16 cellular contexts compared by ENCODE assay signal in the genomic region with DNA sequence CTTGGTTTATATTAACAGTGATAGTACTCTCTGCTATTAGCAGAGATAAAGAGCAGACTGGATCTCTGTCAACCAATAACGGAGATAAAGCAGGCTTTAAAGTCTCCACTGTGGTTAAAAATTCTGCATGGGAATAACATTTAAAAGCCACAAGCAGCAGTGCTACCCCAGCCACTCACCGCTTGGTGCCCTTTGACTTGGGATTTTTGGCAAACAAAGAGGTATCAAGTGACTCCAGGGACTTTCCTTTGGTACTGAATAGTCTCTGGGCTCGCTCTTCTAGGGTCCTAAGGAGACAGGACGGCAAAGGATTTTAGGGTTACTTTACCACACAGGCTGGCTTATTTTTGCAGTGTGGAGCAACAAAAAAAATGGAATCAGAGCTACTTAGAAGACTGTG. TPM values are rescaled to one million over a fixed set of nuclear protein-coding genes. Genes with fewer than 3 reads are reported as not detected.
DNase-seq lines count a peak whose midpoint lies in the region; ATAC-seq lines count a peak whose summit lies in the region.
"Had no signal": no experiment of that assay in that cellular context is flagged by ENCODE, and none has a peak within 500 bp of the region (broad histone marks: within the 10 kb centered on the region; RNA-seq: fewer than 3 reads in every experiment).

No MANE protein-coding gene starts in this region.

- H3K27me3 ChIP-seq in BLaER1, result no peaks in the 10 kb centered on the region
- H3K27me3 ChIP-seq: BLaER1 treated with 17β-estradiol and CSF1 and Interleukin-3, amounts not matched to agents 10 nM and 100 nM had no signal

- peaks cover 19 to 48% of the 10 kb centered on the region in 2 donors for H3K36me3 Mint-ChIP-seq in activated T-cell treated with anti-CD3 and anti-CD28 coated beads, Interleukin-2, amount 50 U/mL, for 72 hours (ENCODE audit: insufficient read depth in 2 of 2)
- peaks cover 86% of the 10 kb centered on the region for H3K36me3 Mint-ChIP-seq in stimulated activated naive CD8-positive, alpha-beta T cell treated with anti-CD3 and anti-CD28 coated beads, Interleukin-15, Interleukin-2, amounts not matched to agents 100 ng/mL and 50 ng/mL, for 24 hours (ENCODE audit: low read depth)

- no peak overlapping the region for H3K9ac ChIP-seq in BLaER1
- H3K9ac ChIP-seq: GM23248 had no signal

- peaks cover 100% of the 10 kb centered on the region for H3K36me3 ChIP-seq in BLaER1

- no peaks in the 10 kb centered on the region for H3K4me1 Mint-ChIP-seq in activated T-cell treated with anti-CD3 and anti-CD28 coated beads, Interleukin-2, amount 50 U/mL, for 72 hours (ENCODE audit: low read depth)
- H3K4me1 Mint-ChIP-seq in stimulated activated naive CD8-positive, alpha-beta T cell treated with anti-CD3 and anti-CD28 coated beads, Interleukin-15, Interleukin-2, amounts not matched to agents 100 ng/mL and 50 ng/mL, for 24 hours (ENCODE audit: low read depth), result no peaks in the 10 kb centered on the region

- no peak overlapping the region for H3K4me3 Mint-ChIP-seq in activated T-cell treated with anti-CD3 and anti-CD28 coated beads, Interleukin-2, amount 50 U/mL, for 72 hours
- no peak overlapping the region for H3K4me3 Mint-ChIP-seq in stimulated activated naive CD8-positive, alpha-beta T cell treated with anti-CD3 and anti-CD28 coated beads, Interleukin-15, Interleukin-2, amounts not matched to agents 100 ng/mL and 50 ng/mL, for 24 hours
- H3K4me3 Mint-ChIP-seq: CD8-positive, alpha-beta T cell had no signal

- H3K4me3 ChIP-seq in BLaER1, result no peak overlapping the region
- H3K4me3 ChIP-seq: BLaER1 treated with 17β-estradiol and CSF1 and Interleukin-3, amounts not matched to agents 10 nM and 100 nM; GM23248; HAP-1 had no signal

- H3K4me1 ChIP-seq in BLaER1, result peaks cover 13% of the 10 kb centered on the region; the same call in 1 of the 2 replicates
- H3K4me1 ChIP-seq: HAP-1 had no signal

- no peak for ATAC-seq in activated T-cell treated with anti-CD3 and anti-CD28 coated beads, Interleukin-2, amount 50 U/mL, for 72 hours (replicated peaks in 1 of 2)
- no peak for ATAC-seq in GM18502 (IDR thresholded peaks at IDR 0.05; ENCODE audit: poor library complexity, unreplicated experiment)
- ATAC-seq: CD8-positive, alpha-beta T cell; HepG2 had no signal

- H3K9me3 Mint-ChIP-seq in activated T-cell treated with anti-CD3 and anti-CD28 coated beads, Interleukin-2, amount 50 U/mL, for 72 hours, result no peaks in the 10 kb centered on the region
- no peaks in the 10 kb centered on the region for H3K9me3 Mint-ChIP-seq in stimulated activated naive CD8-positive, alpha-beta T cell treated with anti-CD3 and anti-CD28 coated beads, Interleukin-15, Interleukin-2, amounts not matched to agents 100 ng/mL and 50 ng/mL, for 24 hours
- H3K9me3 Mint-ChIP-seq: CD8-positive, alpha-beta T cell had no signal

- no peaks in the 10 kb centered on the region for H3K9me3 ChIP-seq in BLaER1
- H3K9me3 ChIP-seq: HAP-1 had no signal

- no peak for DNase-seq in activated T-cell treated with anti-CD3 and anti-CD28 coated beads, Interleukin-2, amount 50 U/mL, for 72 hours
- no peak for DNase-seq in activated T-cell treated with anti-CD3 and anti-CD28 coated beads, Interleukin-2, amount 50 U/mL, for 1 hour
- DNase-seq in myocyte (ENCODE audit: low read depth), result peak; percentile 28
- no peak for DNase-seq in NCI-H446 (lab: John Stamatoyannopoulos, UW)
- DNase-seq: 8988T; Calu3; CD8-positive, alpha-beta T cell; DMS79 treated with DMSO at 0.1 percent for 48 hours; GF-D8; GM23248 had no signal

- H3K27me3 Mint-ChIP-seq in activated T-cell treated with anti-CD3 and anti-CD28 coated beads, Interleukin-2, amount 50 U/mL, for 72 hours (ENCODE audit: low read depth), result no peaks in the 10 kb centered on the region
- H3K27me3 Mint-ChIP-seq in stimulated activated naive CD8-positive, alpha-beta T cell treated with anti-CD3 and anti-CD28 coated beads, Interleukin-15, Interleukin-2, amounts not matched to agents 100 ng/mL and 50 ng/mL, for 24 hours, result no peaks in the 10 kb centered on the region

- peak overlapping the region; percentile 59 for H3K27ac Mint-ChIP-seq in activated T-cell treated with anti-CD3 and anti-CD28 coated beads, Interleukin-2, amount 50 U/mL, for 72 hours
- peak overlapping the region; percentile 42 for H3K27ac Mint-ChIP-seq in stimulated activated naive CD8-positive, alpha-beta T cell treated with anti-CD3 and anti-CD28 coated beads, Interleukin-15, Interleukin-2, amounts not matched to agents 100 ng/mL and 50 ng/mL, for 24 hours
- H3K27ac Mint-ChIP-seq: CD8-positive, alpha-beta T cell had no signal

- H3K4me2 ChIP-seq in BLaER1, result peak overlapping the region; percentile 17; the same call in 1 of the 2 replicates

- H3K27ac ChIP-seq in BLaER1, result no peak overlapping the region
- H3K27ac ChIP-seq: GM23248 had no signal

- H4K20me1 ChIP-seq in BLaER1, result peaks cover 27% of the 10 kb centered on the region

RNA-seq across cellular contexts. Expression of a gene that starts 11.3 kb away (rescaled TPM):
- 10 to 100 TPM; 67.9 to 81.4 TPM for total RNA-seq in activated T-cell treated with anti-CD3 and anti-CD28 coated beads, Interleukin-2, amount 50 U/mL, for 72 hours
- total RNA-seq in myocyte, result 43.2 and 50.2 TPM in 2 replicates
- polyA plus RNA-seq in myocyte (2012), result 40.3 TPM

RNA-seq across cellular contexts. Expression of a gene that starts 26.8 kb away (rescaled TPM):
- total RNA-seq in activated T-cell treated with anti-CD3 and anti-CD28 coated beads, Interleukin-2, amount 50 U/mL, for 72 hours, result 10 to 100 TPM; 32.7 to 34.5 TPM
- total RNA-seq in myocyte, result 42.2 and 70.1 TPM in 2 replicates
- polyA plus RNA-seq in myocyte (2012), result 73.2 TPM

RNA-seq across cellular contexts. Expression of a gene that starts 31.7 kb away (rescaled TPM):
- 10 to 100 TPM; 44.7 to 53.6 TPM for total RNA-seq in activated T-cell treated with anti-CD3 and anti-CD28 coated beads, Interleukin-2, amount 50 U/mL, for 72 hours
- total RNA-seq in myocyte, result 15.7 and 16.8 TPM in 2 replicates
- 17.3 TPM for polyA plus RNA-seq in myocyte (2012)

RNA-seq across cellular contexts. Expression of a gene that starts 34.0 kb away (rescaled TPM):
- total RNA-seq in activated T-cell treated with anti-CD3 and anti-CD28 coated beads, Interleukin-2, amount 50 U/mL, for 72 hours, result 10 to 100 TPM; 28.4 to 31.7 TPM
- total RNA-seq in myocyte, result 95.8 and 137 TPM in 2 replicates
- 25.9 TPM for polyA plus RNA-seq in myocyte (2012)
